ENCODE assay signal across 11 cellular contexts in genomic region chr2:75602724-75603342, GRCh38. TPM values are rescaled to one million over a fixed set of nuclear protein-coding genes. Genes with fewer than 3 reads are reported as not detected.
A peak's percentile ranks its signal among the peaks of the same experiment; 100 is the strongest.
DNase-seq lines count a peak whose midpoint lies in the region; ATAC-seq lines count a peak whose summit lies in the region.
"Had no signal": no experiment of that assay in that cellular context is flagged by ENCODE, and none has a peak within 500 bp of the region (broad histone marks: within the 10 kb centered on the region; RNA-seq: fewer than 3 reads in every experiment).

No MANE protein-coding gene starts in this region.

- 13% methylated on average over 4 of the region's 6 CpGs for WGBS in mesenchymal stem cell

- no peak overlapping the region for H3K4me2 ChIP-seq in mesenchymal stem cell (ENCODE audit: low read length, poor library complexity, severe bottlenecking)
- H3K4me2 ChIP-seq: KMS-11 had no signal

- peak overlapping the region; percentile 46 for H3K9ac ChIP-seq in mesenchymal stem cell (ENCODE audit: low read length)
- H3K9ac ChIP-seq: KMS-11 had no signal

- H2BK12ac ChIP-seq in mesenchymal stem cell (ENCODE audit: low read length in 2 of 2) = no peak overlapping the region

- no peak overlapping the region for H2BK15ac ChIP-seq in mesenchymal stem cell (ENCODE audit: low read depth, poor library complexity, severe bottlenecking)

- no peak overlapping the region for H3K4ac ChIP-seq in mesenchymal stem cell (ENCODE audit: low read depth in 1 of 2, low read length in 2 of 2)

- no peak overlapping the region for H2AFZ ChIP-seq in mesenchymal stem cell (ENCODE audit: low read depth, low read length)

- H2BK120ac ChIP-seq in mesenchymal stem cell (ENCODE audit: low read depth, low read length) = no peak overlapping the region

- no peak overlapping the region for H3K18ac ChIP-seq in mesenchymal stem cell (ENCODE audit: low read depth in 1 of 2, low read length in 2 of 2)

- H3K27ac ChIP-seq in mesenchymal stem cell (ENCODE audit: low read length, poor library complexity, severe bottlenecking) = peak overlapping the region; percentile 68
- H3K27ac ChIP-seq: KMS-11 had no signal

- ATAC-seq in GM19324 (IDR thresholded peaks at IDR 0.05; ENCODE audit: low FRiP score, unreplicated experiment) (no peak), GM21390 (IDR thresholded peaks at IDR 0.05; ENCODE audit: unreplicated experiment) (no peak)

- H2AK5ac ChIP-seq in mesenchymal stem cell (ENCODE audit: low read length, severe bottlenecking) = no peak overlapping the region

- H3K9me3 ChIP-seq in MG63 (no peaks in the 10 kb centered on the region), mesenchymal stem cell (ENCODE audit: control insufficient read depth, low read length) (no peaks in the 10 kb centered on the region)

- peak overlapping the region in 1 of 2 experiments; percentile 5 for H3K23ac ChIP-seq in mesenchymal stem cell (ENCODE audit: low read length in 2 of 2)

- H3K79me1 ChIP-seq in mesenchymal stem cell (replicated peaks; ENCODE audit: low read length, poor library complexity, severe bottlenecking) = no peaks in the 10 kb centered on the region

- no peak overlapping the region for H4K8ac ChIP-seq in mesenchymal stem cell (ENCODE audit: low read length)

- H2BK5ac ChIP-seq in mesenchymal stem cell (ENCODE audit: low read depth, low read length, poor library complexity, severe bottlenecking) = no peak overlapping the region

- peaks cover 24% of the 10 kb centered on the region for H3K4me1 ChIP-seq in mesenchymal stem cell (ENCODE audit: control insufficient read depth, insufficient read depth, low read depth, low read length)

- H3K27me3 ChIP-seq in MG63 = no peaks in the 10 kb centered on the region
- H3K27me3 ChIP-seq in mesenchymal stem cell (ENCODE audit: control insufficient read depth in 1 of 2, insufficient read depth in 1 of 2, low read length in 2 of 2) = no peaks in the 10 kb centered on the region

- no peak overlapping the region for H3K4me3 ChIP-seq in MG63
- peak overlapping the region in 1 of 2 experiments; percentile 35 for H3K4me3 ChIP-seq in mesenchymal stem cell (ENCODE audit: insufficient read depth in 1 of 2, low read depth in 1 of 2, low read length in 2 of 2)

- DNase-seq in AG20443 (ENCODE audit: low spot score) = peak; percentile 81
- DNase-seq in MG63 = peak; percentile 70
- peak; percentile 37 for DNase-seq in dermis blood vessel endothelial cell
- peak; percentile 93 for DNase-seq in mesenchymal stem cell
- DNase-seq in stimulated activated CD8-positive, alpha-beta memory T cell treated with anti-CD3 and anti-CD28 coated beads, Interleukin-4, amount 100 ng/mL, for 48 hours = no peak
- DNase-seq in NCI-H1092 (lab: John Stamatoyannopoulos, UW) = no peak
- DNase-seq: activated naive CD4-positive, alpha-beta T cell treated with anti-CD3 and anti-CD28 coated beads, Interleukin-2, amount 50 U/mL, for 16 hours; NCI-H446 treated with DMSO at 0.1 percent for 48 hours had no signal

- no peaks in the 10 kb centered on the region for H3K36me3 ChIP-seq in MG63
- no peaks in the 10 kb centered on the region for H3K36me3 ChIP-seq in mesenchymal stem cell (ENCODE audit: control insufficient read depth in 1 of 2, insufficient read depth in 2 of 2, low read depth in 1 of 2, low read length in 2 of 2)

- H4K91ac ChIP-seq in mesenchymal stem cell (ENCODE audit: low read length) = no peak overlapping the region

- no peak overlapping the region for H3K14ac ChIP-seq in mesenchymal stem cell (ENCODE audit: low read length in 2 of 2)

RNA-seq across cellular contexts. Expression of gene EVA1A, which starts 42.1 kb away (rescaled TPM):
- total RNA-seq in MG63 (2014; rRNA removed; shearing (Covaris generic); ENCODE audit: low replicate concordance) = 47.2 and 48.6 TPM in 2 replicates
- total RNA-seq in dermis blood vessel endothelial cell = 66.7 and 90.5 TPM in 2 replicates
- polyA plus RNA-seq in mesenchymal stem cell (2013, experiment 1 of 2) = 27.8 TPM
- polyA plus RNA-seq in mesenchymal stem cell (2013, experiment 2 of 2) = 27.9 TPM

RNA-seq across cellular contexts. Expression of gene MRPL19, which starts 43.8 kb away (rescaled TPM):
- total RNA-seq in MG63 (2014; rRNA removed; shearing (Covaris generic); ENCODE audit: low replicate concordance) = 88.1 and 139 TPM in 2 replicates
- 35.7 and 72.8 TPM in 2 replicates for total RNA-seq in dermis blood vessel endothelial cell
- polyA plus RNA-seq in mesenchymal stem cell (2013, experiment 1 of 2) = 32.6 TPM
- polyA plus RNA-seq in mesenchymal stem cell (2013, experiment 2 of 2) = 32.9 TPM

Comparison
In these comparisons a context has a peak if more than half of its experiments do, and no peak if none do; other contexts are left out.
1. DNase-seq: peak in AG20443 (single experiment), MG63 (single experiment), dermis blood vessel endothelial cell (single experiment) and mesenchymal stem cell (single experiment); none in stimulated activated CD8-positive, alpha-beta memory T cell treated with anti-CD3 and anti-CD28 coated beads, Interleukin-4, amount 100 ng/mL, for 48 hours (single experiment) and NCI-H1092 (single experiment).